ENCODE assay signal across 10 cellular contexts in the genomic region with DNA sequence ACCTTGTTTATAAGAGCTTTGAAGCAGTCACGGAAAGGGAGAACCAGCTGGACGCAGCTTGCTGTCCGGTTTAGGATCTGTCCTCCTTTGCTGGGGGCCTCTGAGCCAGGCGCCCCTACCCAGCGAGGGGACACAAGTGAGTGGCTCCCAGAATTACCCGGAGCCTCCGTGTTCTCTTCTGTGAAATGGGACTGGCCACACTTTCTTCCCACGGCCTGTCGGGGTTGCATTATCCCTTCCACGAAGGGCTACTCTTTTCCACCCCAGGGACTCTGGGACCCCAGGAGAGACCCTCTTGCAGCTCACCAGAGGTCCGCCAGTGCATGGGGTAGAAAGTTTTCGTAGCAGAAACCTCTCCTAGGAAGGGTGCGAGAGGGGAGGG. TPM values are rescaled to one million over a fixed set of nuclear protein-coding genes. Genes with fewer than 3 reads are reported as not detected.
A peak's percentile ranks its signal among the peaks of the same experiment; 100 is the strongest.
DNase-seq lines count a peak whose midpoint lies in the region; ATAC-seq and TF ChIP-seq lines count a peak whose summit lies in the region.
"Had no signal": no experiment of that assay in that cellular context is flagged by ENCODE, and none has a peak within 500 bp of the region (broad histone marks: within the 10 kb centered on the region; RNA-seq: fewer than 3 reads in every experiment).

No MANE protein-coding gene starts in this region.

- no peak for TF ChIP-seq CTCF in BE2C (IDR thresholded peaks at IDR 0.05; ENCODE audit: low read depth, low read length)
- TF ChIP-seq CTCF in endodermal cell (conservative IDR thresholded peaks at IDR 0.05), result no peak
- no peak for TF ChIP-seq CTCF in osteocyte (IDR thresholded peaks at IDR 0.05)

- DNase-seq in BE2C, result no peak
- DNase-seq in MG63, result no peak
- DNase-seq in endodermal cell, result no peak
- no peak for DNase-seq in osteocyte (ENCODE audit: extremely low spot score, unreplicated experiment)
- DNase-seq in ureter (ENCODE audit: low spot score), result no peak
- DNase-seq in sciatic nerve (ENCODE audit: low spot score), result no peak
- DNase-seq: NK-92 treated with Interleukin-12 subunit alpha and Interleukin-12 subunit beta, amount 100 ng/mL, for 24 hours had no signal

- H3K4me3 Mint-ChIP-seq in endodermal cell, result peak overlapping the region; percentile 65
- H3K4me3 Mint-ChIP-seq in osteocyte (ENCODE audit: unreplicated experiment), result peak overlapping the region; percentile 29

- H3K27me3 Mint-ChIP-seq in endodermal cell (ENCODE audit: insufficient read depth), result peaks cover 9% of the 10 kb centered on the region
- no peaks in the 10 kb centered on the region for H3K27me3 Mint-ChIP-seq in osteocyte (ENCODE audit: unreplicated experiment)

- H3K9me3 Mint-ChIP-seq in endodermal cell, result no peaks in the 10 kb centered on the region
- H3K9me3 Mint-ChIP-seq in osteocyte (ENCODE audit: unreplicated experiment), result no peaks in the 10 kb centered on the region

- no peak overlapping the region for H3K27ac Mint-ChIP-seq in endodermal cell
- no peak overlapping the region for H3K27ac Mint-ChIP-seq in osteocyte (ENCODE audit: unreplicated experiment)

- H3K4me1 ChIP-seq in BE2C (no peaks in the 10 kb centered on the region), endodermal cell (ENCODE audit: control insufficient read depth, insufficient read depth, low read length) (peaks cover 5% of the 10 kb centered on the region)

- H3K36me3 ChIP-seq in BE2C (no peaks in the 10 kb centered on the region), MG63 (peaks cover 9% of the 10 kb centered on the region), endodermal cell (ENCODE audit: control insufficient read depth, insufficient read depth, low read length) (peaks cover 11% of the 10 kb centered on the region)

- WGBS in endodermal cell (ENCODE audit: insufficient coverage in 1 of 2, insufficient read length in 1 of 2), 2 experiments, result 82 to 89% methylated on average over 11 to 13 of the region's 13 CpGs

- H3K36me3 Mint-ChIP-seq in endodermal cell (ENCODE audit: low read depth), result peaks cover 21% of the 10 kb centered on the region
- H3K36me3 Mint-ChIP-seq in osteocyte (ENCODE audit: unreplicated experiment), result no peaks in the 10 kb centered on the region

- peak overlapping the region; percentile 58 for H3K4me3 ChIP-seq in BE2C (ENCODE audit: low read depth, low read length)
- peak overlapping the region; percentile 73 for H3K4me3 ChIP-seq in MG63
- peak overlapping the region; percentile 76 for H3K4me3 ChIP-seq in endodermal cell (ENCODE audit: low read length)

- no peak for ATAC-seq in HG03108 (IDR thresholded peaks at IDR 0.05; ENCODE audit: unreplicated experiment)
- ATAC-seq in activated CD4-positive, CD25-positive, alpha-beta regulatory T cell treated with anti-CD3 and anti-CD28 coated beads, Interleukin-2, amount 50 U/mL, for 24 hours, result no peak
- ATAC-seq in sciatic nerve, result no peak

- H3K9me3 ChIP-seq in BE2C, result no peaks in the 10 kb centered on the region
- no peaks in the 10 kb centered on the region for H3K9me3 ChIP-seq in MG63
- no peaks in the 10 kb centered on the region for H3K9me3 ChIP-seq in endodermal cell (ENCODE audit: control insufficient read depth, low read length)

- H3K4me1 Mint-ChIP-seq in endodermal cell, result peaks cover 20% of the 10 kb centered on the region
- H3K4me1 Mint-ChIP-seq in osteocyte (ENCODE audit: unreplicated experiment), result peaks cover 6% of the 10 kb centered on the region

- intact Hi-C loops in sciatic nerve (cut with DNase I), result no loop called here

- no peaks in the 10 kb centered on the region for H3K27me3 ChIP-seq in BE2C
- H3K27me3 ChIP-seq in MG63, result no peaks in the 10 kb centered on the region
- H3K27me3 ChIP-seq in endodermal cell (ENCODE audit: control insufficient read depth, insufficient read depth, low read length, poor library complexity, severe bottlenecking), result no peaks in the 10 kb centered on the region

- H3K9ac ChIP-seq in endodermal cell (ENCODE audit: extremely low read depth, low read length, poor library complexity, severe bottlenecking), result peak overlapping the region; percentile 25

- no peak overlapping the region for H3K27ac ChIP-seq in endodermal cell (ENCODE audit: low read depth, low read length)

RNA-seq across cellular contexts. Expression of gene GBGT1, which starts 0.5 kb away (rescaled TPM):
- polyA plus RNA-seq in BE2C (2012; ENCODE audit: insufficient read depth, insufficient read length, low read depth), result 7.4 TPM
- total RNA-seq in MG63 (2014; rRNA removed; shearing (Covaris generic); ENCODE audit: low replicate concordance), result 7.2 and 7.6 TPM in 2 replicates
- 10 to 100 TPM; 28.2 to 29.1 TPM for total RNA-seq in endodermal cell
- polyA plus RNA-seq in endodermal cell (2013, experiment 1 of 2), result 7.5 TPM
- 7.8 TPM for polyA plus RNA-seq in endodermal cell (2013, experiment 2 of 2)
- total RNA-seq in osteocyte, result 3.1 and 4.1 TPM in 2 replicates
- 17.2 TPM for total RNA-seq in ureter
- 23.2 TPM for total RNA-seq in sciatic nerve

RNA-seq across cellular contexts. Expression of gene RALGDS, which starts 43.2 kb away (rescaled TPM):
- polyA plus RNA-seq in BE2C (2012; ENCODE audit: insufficient read depth, insufficient read length, low read depth), result 327 TPM
- 21.4 and 22.8 TPM in 2 replicates for total RNA-seq in MG63 (2014; rRNA removed; shearing (Covaris generic); ENCODE audit: low replicate concordance)
- total RNA-seq in endodermal cell, result 10 to 100 TPM; 28.0 to 30.7 TPM
- 79.9 TPM for polyA plus RNA-seq in endodermal cell (2013, experiment 1 of 2)
- polyA plus RNA-seq in endodermal cell (2013, experiment 2 of 2), result 71.6 TPM
- 35.1 and 38.4 TPM in 2 replicates for total RNA-seq in osteocyte
- 57.9 TPM for total RNA-seq in ureter
- total RNA-seq in sciatic nerve, result 59.7 TPM

RNA-seq across cellular contexts. Expression of gene OBP2B, which starts 44.9 kb away (rescaled TPM):
- polyA plus RNA-seq in BE2C (2012; ENCODE audit: insufficient read depth, insufficient read length, low read depth), result not detected
- total RNA-seq in MG63 (2014; rRNA removed; shearing (Covaris generic); ENCODE audit: low replicate concordance), result not detected in 2 replicates
- not detected for total RNA-seq in endodermal cell
- not detected for polyA plus RNA-seq in endodermal cell (2013, experiment 1 of 2)
- not detected for polyA plus RNA-seq in endodermal cell (2013, experiment 2 of 2)
- total RNA-seq in osteocyte, result not detected in 2 replicates
- not detected for total RNA-seq in ureter
- total RNA-seq in sciatic nerve, result not detected
- total RNA-seq: cerebellum had no signal
